In the genomic region with DNA sequence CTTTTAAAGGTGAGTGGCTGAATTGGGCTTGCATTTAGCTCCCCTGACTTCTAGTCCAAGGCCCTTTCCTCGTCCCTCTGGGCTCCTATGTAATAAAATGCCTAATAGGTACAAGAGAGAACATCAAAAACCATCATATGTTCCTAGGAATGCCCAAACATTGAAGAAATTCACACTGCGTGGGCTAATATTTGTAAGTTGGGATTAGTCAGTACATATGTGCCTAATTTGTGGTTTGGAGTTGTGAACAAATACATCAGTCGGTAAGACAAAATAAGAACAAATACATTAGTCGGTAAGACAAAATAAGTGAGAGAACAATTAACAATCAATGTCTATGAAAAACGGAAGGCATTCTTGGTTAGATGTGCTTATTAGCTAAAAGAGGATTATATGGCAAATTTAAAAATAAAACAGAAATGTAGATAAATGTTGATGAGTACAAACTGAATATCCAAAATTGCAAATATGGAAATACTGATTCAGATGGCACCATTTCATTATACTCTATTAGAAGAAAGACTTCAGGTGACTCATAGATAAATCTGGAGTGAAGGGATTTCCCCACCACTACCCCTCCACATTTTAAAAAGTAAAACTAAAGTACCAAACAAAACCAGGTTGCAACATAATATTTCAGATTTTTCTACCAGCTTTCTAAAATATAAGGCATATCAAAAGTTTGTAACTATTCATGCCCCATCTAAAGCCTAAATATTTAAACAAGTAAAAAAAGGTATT, we compare ENCODE assay signal across 29 cellular contexts.
DNase-seq lines count a peak whose midpoint lies in the region; ATAC-seq and TF ChIP-seq lines count a peak whose summit lies in the region.
"Had no signal": no experiment of that assay in that cellular context is flagged by ENCODE, and none has a peak within 500 bp of the region (broad histone marks: within the 10 kb centered on the region; RNA-seq: fewer than 3 reads in every experiment).

No MANE protein-coding gene starts in this region.

- H3K36me3 Mint-ChIP-seq in activated CD8-positive, alpha-beta T cell treated with anti-CD3 and anti-CD28 coated beads for 36 hours (ENCODE audit: low read depth): peaks cover 17% of the 10 kb centered on the region
- peaks cover 14% of the 10 kb centered on the region for H3K36me3 Mint-ChIP-seq in activated CD8-positive, alpha-beta T cell treated with anti-CD3 and anti-CD28 coated beads, Interleukin-2, amount 10 ng/mL, durations not matched to agents 7 days and 5 days (ENCODE audit: low read depth)
- H3K36me3 Mint-ChIP-seq in CD4-positive, alpha-beta memory T cell: peaks cover 0 to 4% of the 10 kb centered on the region in 2 donors
- H3K36me3 Mint-ChIP-seq: type B pancreatic cell had no signal

- H4K20me1 ChIP-seq in SU-DHL-6 (ENCODE audit: low read depth, low read length): no peaks in the 10 kb centered on the region

- in situ Hi-C loops in GM13976 (cut with MboI; ENCODE audit: low sequenced_read_pairs, unreplicated experiment): no loop called here

- H2AFZ ChIP-seq in SU-DHL-6 (ENCODE audit: low read depth, low read length, severe bottlenecking): no peak overlapping the region

- no peaks in the 10 kb centered on the region for H3K36me3 ChIP-seq in SU-DHL-6 (ENCODE audit: low read length)
- H3K36me3 ChIP-seq in CD4-positive, alpha-beta memory T cell (ENCODE audit: insufficient read depth, low read length): no peaks in the 10 kb centered on the region
- H3K36me3 ChIP-seq: left lung, pancreas, WERI-Rb-1 had no signal

- no peaks in the 10 kb centered on the region; the same call in 1 of the 2 replicates for H3F3A ChIP-seq in SU-DHL-6 (ENCODE audit: insufficient read depth)

- POLR2A ChIA-PET in activated CD8-positive, alpha-beta T cell treated with anti-CD3 and anti-CD28 coated beads for 36 hours (lab: Charles Lee): interaction anchor here (1.8 kb wide), 1 partner anchor 11 kb away, joined by 7 read pairs; no protein-coding TSS in a partner anchor
- POLR2A ChIA-PET in activated CD8-positive, alpha-beta T cell treated with anti-CD3 and anti-CD28 coated beads, Interleukin-2, amount 10 ng/mL, durations not matched to agents 7 days and 5 days (lab: Charles Lee): no interaction called here
- POLR2A ChIA-PET in CD4-positive, alpha-beta memory T cell (lab: Charles Lee; ENCODE audit: partially characterized antibody): no interaction called here

- H3K79me2 ChIP-seq in SU-DHL-6 (ENCODE audit: insufficient read depth, low read length): no peaks in the 10 kb centered on the region

- peak overlapping the region; percentile 26 for H3K4me3 Mint-ChIP-seq in activated CD8-positive, alpha-beta T cell treated with anti-CD3 and anti-CD28 coated beads for 36 hours
- H3K4me3 Mint-ChIP-seq in activated CD8-positive, alpha-beta T cell treated with anti-CD3 and anti-CD28 coated beads, Interleukin-2, amount 10 ng/mL, durations not matched to agents 7 days and 5 days: no peak overlapping the region
- no peak overlapping the region for H3K4me3 Mint-ChIP-seq in CD4-positive, alpha-beta memory T cell
- H3K4me3 Mint-ChIP-seq: mesothelial cell of epicardium; nephron; T-helper 2 cell treated with Interferon-gamma antibody and Interleukin-4, amounts not matched to agents 5 μg/mL and 100 μg/mL, for 36 hours; type B pancreatic cell had no signal

- H3K9me3 ChIP-seq in SU-DHL-6 (ENCODE audit: insufficient read depth, low read length): no peaks in the 10 kb centered on the region
- no peaks in the 10 kb centered on the region for H3K9me3 ChIP-seq in CD4-positive, alpha-beta memory T cell (ENCODE audit: control insufficient read depth in 1 of 2, low read length in 2 of 2)
- H3K9me3 ChIP-seq: A549, Caco-2, left lung, pancreas, SK-N-SH had no signal

- peaks cover 56% of the 10 kb centered on the region for H3K4me1 Mint-ChIP-seq in activated CD8-positive, alpha-beta T cell treated with anti-CD3 and anti-CD28 coated beads for 36 hours (ENCODE audit: low read depth)
- H3K4me1 Mint-ChIP-seq in activated CD8-positive, alpha-beta T cell treated with anti-CD3 and anti-CD28 coated beads, Interleukin-2, amount 10 ng/mL, durations not matched to agents 7 days and 5 days (ENCODE audit: low read depth): peaks cover 22% of the 10 kb centered on the region
- peaks cover 0 to 4% (median 1%) of the 10 kb centered on the region in 4 donors for H3K4me1 Mint-ChIP-seq in CD4-positive, alpha-beta memory T cell

- TF ChIP-seq CTCF in activated CD8-positive, alpha-beta T cell treated with anti-CD3 and anti-CD28 coated beads for 36 hours (IDR thresholded peaks at IDR 0.05): no peak
- no peak for TF ChIP-seq CTCF in GM13976 (IDR thresholded peaks at IDR 0.05; ENCODE audit: borderline replicate concordance, control extremely low read depth, extremely low read depth, insufficient read depth, missing control alignments)
- TF ChIP-seq CTCF in SU-DHL-6 (IDR thresholded peaks at IDR 0.05; ENCODE audit: insufficient read depth, low read length, poor library complexity, severe bottlenecking): no peak
- TF ChIP-seq CTCF in fibroblast of mammary gland (conservative IDR thresholded peaks at IDR 0.05; ENCODE audit: control insufficient read depth, insufficient read depth, low read depth, low read length): no peak

- CTCF ChIA-PET in activated CD8-positive, alpha-beta T cell treated with anti-CD3 and anti-CD28 coated beads for 36 hours (lab: Charles Lee): interaction anchor here (1.1 kb wide), 1 partner anchor 11 kb away, joined by 3 read pairs; no protein-coding TSS in a partner anchor
- CTCF ChIA-PET in activated CD8-positive, alpha-beta T cell treated with anti-CD3 and anti-CD28 coated beads, Interleukin-2, amount 10 ng/mL, durations not matched to agents 7 days and 5 days (lab: Charles Lee): interaction anchor here (1.0 kb wide), 1 partner anchor 10 kb away, joined by 3 read pairs; no protein-coding TSS in a partner anchor
- CTCF ChIA-PET in CD4-positive, alpha-beta memory T cell (lab: Charles Lee; ENCODE audit: partially characterized antibody): no interaction called here

- H3K27me3 ChIP-seq in SU-DHL-6 (ENCODE audit: low read length): no peaks in the 10 kb centered on the region
- no peaks in the 10 kb centered on the region for H3K27me3 ChIP-seq in CD4-positive, alpha-beta memory T cell (ENCODE audit: insufficient read depth, low read length)
- H3K27me3 ChIP-seq: dorsolateral prefrontal cortex, left lung, pancreas had no signal

- no peaks in the 10 kb centered on the region for H3K27me3 Mint-ChIP-seq in activated CD8-positive, alpha-beta T cell treated with anti-CD3 and anti-CD28 coated beads for 36 hours
- H3K27me3 Mint-ChIP-seq in activated CD8-positive, alpha-beta T cell treated with anti-CD3 and anti-CD28 coated beads, Interleukin-2, amount 10 ng/mL, durations not matched to agents 7 days and 5 days (ENCODE audit: low read depth): no peaks in the 10 kb centered on the region
- no peaks in the 10 kb centered on the region for H3K27me3 Mint-ChIP-seq in CD4-positive, alpha-beta memory T cell
- H3K27me3 Mint-ChIP-seq: type B pancreatic cell had no signal

- no peak overlapping the region for H3K27ac ChIP-seq in SU-DHL-6 (ENCODE audit: low read depth, low read length)
- H3K27ac ChIP-seq in CD4-positive, alpha-beta memory T cell (ENCODE audit: low read depth, low read length): no peak overlapping the region
- H3K27ac ChIP-seq: A549, dorsolateral prefrontal cortex, epithelial cell of prostate, left lung, pancreas, WERI-Rb-1 had no signal

- peak overlapping the region; percentile 88 for H3K27ac Mint-ChIP-seq in activated CD8-positive, alpha-beta T cell treated with anti-CD3 and anti-CD28 coated beads for 36 hours
- no peak overlapping the region for H3K27ac Mint-ChIP-seq in activated CD8-positive, alpha-beta T cell treated with anti-CD3 and anti-CD28 coated beads, Interleukin-2, amount 10 ng/mL, durations not matched to agents 7 days and 5 days
- peak overlapping the region in 1 of 7 donors; percentile 43 for H3K27ac Mint-ChIP-seq in CD4-positive, alpha-beta memory T cell
- H3K27ac Mint-ChIP-seq: mesothelial cell of epicardium; T-helper 2 cell treated with Interferon-gamma antibody and Interleukin-4, amounts not matched to agents 5 μg/mL and 100 μg/mL, for 36 hours; type B pancreatic cell had no signal

- no peak overlapping the region for H3K9ac ChIP-seq in SU-DHL-6 (ENCODE audit: low read length)
- H3K9ac ChIP-seq: SK-N-SH had no signal

- no peaks in the 10 kb centered on the region for H3K9me2 ChIP-seq in SU-DHL-6 (replicated peaks; ENCODE audit: insufficient read depth, low read length)
- H3K9me2 ChIP-seq: SK-N-SH had no signal

- peak; percentile 76 for ATAC-seq in activated CD8-positive, alpha-beta T cell treated with anti-CD3 and anti-CD28 coated beads for 36 hours
- no peak for ATAC-seq in activated CD8-positive, alpha-beta T cell treated with anti-CD3 and anti-CD28 coated beads, Interleukin-2, amount 10 ng/mL, durations not matched to agents 7 days and 5 days
- ATAC-seq in GM21619 (IDR thresholded peaks at IDR 0.05; ENCODE audit: unreplicated experiment): no peak
- ATAC-seq: A549, left lung, pancreas, right cardiac atrium had no signal

- no peak for DNase-seq in activated CD8-positive, alpha-beta T cell treated with anti-CD3 and anti-CD28 coated beads for 36 hours
- DNase-seq in activated CD8-positive, alpha-beta T cell treated with anti-CD3 and anti-CD28 coated beads, Interleukin-2, amount 10 ng/mL, durations not matched to agents 7 days and 5 days: no peak
- DNase-seq in GM13976 (ENCODE audit: low spot score): peak; percentile 10
- DNase-seq in fibroblast of mammary gland (ENCODE audit: low read depth): peak; percentile 61
- no peak for DNase-seq in CD4-positive, alpha-beta memory T cell
- DNase-seq in stimulated activated CD4-positive, alpha-beta T cell treated with anti-CD3 and anti-CD28 coated beads, Interleukin-4, amount 100 ng/mL, for 24 hours: no peak
- DNase-seq: activated gamma-delta T cell treated with Interleukin-2 at 50 U/mL for 16 hours; Caco-2; DMS79 treated with DMSO at 0.1 percent for 48 hours; dorsolateral prefrontal cortex; hippocampal formation; KG1; left lung; MV-4-11; NCI-H1694 treated with DMSO at 0.1 percent for 48 hours; pancreas; right cardiac atrium; RPMI8226; SK-N-SH; stimulated activated CD4-positive, alpha-beta T cell treated with anti-CD3 and anti-CD28 coated beads, Interleukin-4, amount 100 ng/mL, for 4 hours; WERI-Rb-1 had no signal

- intact Hi-C loops in activated CD8-positive, alpha-beta T cell treated with anti-CD3 and anti-CD28 coated beads for 36 hours (cut with micrococcal nuclease): no loop called here
- intact Hi-C loops in CD4-positive, alpha-beta memory T cell (cut with micrococcal nuclease): no loop called here

- H3K4me3 ChIP-seq in SU-DHL-6 (ENCODE audit: insufficient read depth, low read length, poor library complexity, severe bottlenecking): no peak overlapping the region
- H3K4me3 ChIP-seq in fibroblast of mammary gland (ENCODE audit: control insufficient read depth, low read depth, low read length): no peak overlapping the region
- H3K4me3 ChIP-seq in CD4-positive, alpha-beta memory T cell (ENCODE audit: low read length in 2 of 2): no peak overlapping the region
- H3K4me3 ChIP-seq: A549, dorsolateral prefrontal cortex, left lung, pancreas had no signal

- H3K4me2 ChIP-seq in SU-DHL-6 (ENCODE audit: low read depth, low read length, poor library complexity, severe bottlenecking): peak overlapping the region; percentile 37
- H3K4me2 ChIP-seq: A549, SK-N-SH had no signal

- peaks cover 2% of the 10 kb centered on the region for H3K9me3 Mint-ChIP-seq in activated CD8-positive, alpha-beta T cell treated with anti-CD3 and anti-CD28 coated beads for 36 hours
- peaks cover 3% of the 10 kb centered on the region for H3K9me3 Mint-ChIP-seq in activated CD8-positive, alpha-beta T cell treated with anti-CD3 and anti-CD28 coated beads, Interleukin-2, amount 10 ng/mL, durations not matched to agents 7 days and 5 days (ENCODE audit: insufficient read depth)
- H3K9me3 Mint-ChIP-seq in CD4-positive, alpha-beta memory T cell: no peaks in the 10 kb centered on the region
- H3K9me3 Mint-ChIP-seq: mesothelial cell of epicardium; nephron; T-helper 2 cell treated with Interferon-gamma antibody and Interleukin-4, amounts not matched to agents 5 μg/mL and 100 μg/mL, for 36 hours; type B pancreatic cell had no signal

- H3K4me1 ChIP-seq in CD4-positive, alpha-beta memory T cell (ENCODE audit: insufficient read depth, low read length): no peaks in the 10 kb centered on the region

Comparison
In these comparisons a context has a peak if more than half of its experiments do, and no peak if none do; other contexts are left out.
1. DNase-seq: peak in GM13976 (single experiment) and fibroblast of mammary gland (single experiment); none in activated CD8-positive, alpha-beta T cell treated with anti-CD3 and anti-CD28 coated beads for 36 hours (single experiment), activated CD8-positive, alpha-beta T cell treated with anti-CD3 and anti-CD28 coated beads, Interleukin-2, amount 10 ng/mL, durations not matched to agents 7 days and 5 days (single experiment), CD4-positive, alpha-beta memory T cell (0 of 5) and stimulated activated CD4-positive, alpha-beta T cell treated with anti-CD3 and anti-CD28 coated beads, Interleukin-4, amount 100 ng/mL, for 24 hours (single experiment).